18 cellular contexts compared by ENCODE assay signal in genomic region chr4:169952236-169953088, GRCh38.
DNase-seq lines count a peak whose midpoint lies in the region; ATAC-seq and TF ChIP-seq lines count a peak whose summit lies in the region.
"Had no signal": no experiment of that assay in that cellular context is flagged by ENCODE, and none has a peak within 500 bp of the region (broad histone marks: within the 10 kb centered on the region; RNA-seq: fewer than 3 reads in every experiment).

No MANE protein-coding gene starts in this region.

- peak overlapping the region in 1 of 2 donors; percentile 69 for H3K4me3 Mint-ChIP-seq in CD14-positive monocyte
- H3K4me3 Mint-ChIP-seq: activated CD4-positive, alpha-beta T cell treated with anti-CD3 and anti-CD28 coated beads, Interleukin-2, amount 10 ng/mL, durations not matched to agents 7 days and 5 days; activated naive CD4-positive, alpha-beta T cell treated with anti-CD3 and anti-CD28 coated beads, Interleukin-2, amount 10 ng/mL, durations not matched to agents 7 days and 5 days; CD8-positive, alpha-beta T cell had no signal

- intact Hi-C loops in CD14-positive monocyte (cut with micrococcal nuclease): no loop called here

- ATAC-seq in GM18511 (IDR thresholded peaks at IDR 0.05; ENCODE audit: unreplicated experiment) (peak; percentile 84), HG02623 (IDR thresholded peaks at IDR 0.05; ENCODE audit: unreplicated experiment) (peak; percentile 75), HG03520 (IDR thresholded peaks at IDR 0.05; ENCODE audit: unreplicated experiment) (peak; percentile 70)
- ATAC-seq: CD8-positive, alpha-beta T cell; HepG2; left colon; stimulated activated naive CD8-positive, alpha-beta T cell treated with anti-CD3 and anti-CD28 coated beads, Interleukin-15, Interleukin-2, amounts not matched to agents 100 U/mL and 50 U/mL, for 24 hours had no signal

- H3K9me3 Mint-ChIP-seq in CD14-positive monocyte: peaks cover 0 to 2% (median 0%) of the 10 kb centered on the region in 7 donors
- H3K9me3 Mint-ChIP-seq: activated CD4-positive, alpha-beta T cell treated with anti-CD3 and anti-CD28 coated beads, Interleukin-2, amount 10 ng/mL, durations not matched to agents 7 days and 5 days; activated naive CD4-positive, alpha-beta T cell treated with anti-CD3 and anti-CD28 coated beads, Interleukin-2, amount 10 ng/mL, durations not matched to agents 7 days and 5 days; CD8-positive, alpha-beta T cell had no signal

- peaks cover 23 to 47% (median 32%) of the 10 kb centered on the region in 3 donors for H3K27me3 Mint-ChIP-seq in CD14-positive monocyte (ENCODE audit: low read depth in 3 of 3)
- H3K27me3 Mint-ChIP-seq: activated naive CD4-positive, alpha-beta T cell treated with anti-CD3 and anti-CD28 coated beads, Interleukin-2, amount 10 ng/mL, durations not matched to agents 7 days and 5 days had no signal

- no peaks in the 10 kb centered on the region for H3K36me3 Mint-ChIP-seq in CD14-positive monocyte
- H3K36me3 Mint-ChIP-seq: activated naive CD4-positive, alpha-beta T cell treated with anti-CD3 and anti-CD28 coated beads, Interleukin-2, amount 10 ng/mL, durations not matched to agents 7 days and 5 days; CD8-positive, alpha-beta T cell had no signal

- TF ChIP-seq CTCF in CD14-positive monocyte (IDR thresholded peaks at IDR 0.05): no peak

- peak overlapping the region in 3 of 7 donors; percentile 8 to 55 (median 9) for H3K27ac Mint-ChIP-seq in CD14-positive monocyte
- H3K27ac Mint-ChIP-seq: activated CD4-positive, alpha-beta T cell treated with anti-CD3 and anti-CD28 coated beads, Interleukin-2, amount 10 ng/mL, durations not matched to agents 7 days and 5 days; activated naive CD4-positive, alpha-beta T cell treated with anti-CD3 and anti-CD28 coated beads, Interleukin-2, amount 10 ng/mL, durations not matched to agents 7 days and 5 days; CD8-positive, alpha-beta T cell had no signal

- peak; percentile 16 for DNase-seq in islet precursor cell
- no peak for DNase-seq in NAMALWA (ENCODE audit: low spot score)
- DNase-seq in CD14-positive monocyte (ENCODE audit: low spot score): no peak
- DNase-seq in occipital lobe (lab: John Stamatoyannopoulos, UW): no peak
- DNase-seq in glomerular visceral epithelial cell (ENCODE audit: extremely low spot score): no peak
- DNase-seq: activated CD4-positive, alpha-beta T cell treated with anti-CD3 and anti-CD28 coated beads, Interleukin-2, amount 10 ng/mL, durations not matched to agents 7 days and 5 days; activated naive CD4-positive, alpha-beta T cell treated with anti-CD3 and anti-CD28 coated beads, Interleukin-2, amount 10 ng/mL, durations not matched to agents 7 days and 5 days; CD8-positive, alpha-beta T cell; foreskin fibroblast; left colon; NCI-H226; pancreas; SHP77 treated with DMSO at 0.1 percent for 48 hours; stimulated activated naive CD8-positive, alpha-beta T cell treated with anti-CD3 and anti-CD28 coated beads, Interleukin-15, Interleukin-2, amounts not matched to agents 100 U/mL and 50 U/mL, for 24 hours had no signal

- peaks cover 19% of the 10 kb centered on the region for H3K4me1 Mint-ChIP-seq in CD14-positive monocyte
- H3K4me1 Mint-ChIP-seq: activated naive CD4-positive, alpha-beta T cell treated with anti-CD3 and anti-CD28 coated beads, Interleukin-2, amount 10 ng/mL, durations not matched to agents 7 days and 5 days had no signal
